1 cellular context compared by ENCODE assay signal in genomic region chr6:33049323-33049722, GRCh38.
TF ChIP-seq lines count a peak whose summit lies in the region.

No MANE protein-coding gene starts in this region.

TF ChIP-seq in HepG2, 621 proteins besides CTCF, POLR2A, EP300 and RAD21:
- no peak for TF ChIP-seq RERE (CRISPR knock-in tag; IDR thresholded peaks at IDR 0.05; ENCODE audit: low read depth)
- TF ChIP-seq KAT7 (CRISPR knock-in tag; IDR thresholded peaks at IDR 0.05; ENCODE audit: borderline replicate concordance), result no peak
- TF ChIP-seq HOXA7 (CRISPR knock-in tag; IDR thresholded peaks at IDR 0.05), result no peak
- TF ChIP-seq DNMT3B (CRISPR knock-in tag; conservative IDR thresholded peaks at IDR 0.05), result no peak
- TF ChIP-seq ZNF740 (CRISPR knock-in tag; IDR thresholded peaks at IDR 0.05), result peak; percentile 90
- TF ChIP-seq ARNT2 (CRISPR knock-in tag; IDR thresholded peaks at IDR 0.05; ENCODE audit: low read depth), result no peak
TF ChIP-seq in HepG2: peak in this region for 1.
